ENCODE assay signal across 17 cellular contexts in the genomic region with DNA sequence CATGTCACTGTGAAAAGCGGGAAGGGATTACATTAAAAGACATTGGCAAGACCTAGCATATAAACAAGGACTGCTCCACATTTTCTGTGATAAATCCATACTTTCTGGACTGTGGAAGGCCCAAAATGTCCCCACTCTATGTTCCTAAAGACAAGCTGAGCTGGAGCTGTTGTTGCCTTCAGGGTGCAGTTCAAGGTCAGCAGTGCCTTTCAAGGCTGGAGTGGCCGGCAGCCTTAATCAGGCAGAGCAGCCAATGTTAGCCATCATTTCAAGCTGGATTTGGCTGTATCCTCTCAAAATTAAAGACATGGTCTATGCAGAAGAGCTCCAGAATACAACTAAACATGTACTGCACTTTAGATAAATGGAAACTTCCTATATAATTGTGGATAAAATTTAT.
"Had no signal": no experiment of that assay in that cellular context is flagged by ENCODE, and none has a peak within 500 bp of the region (broad histone marks: within the 10 kb centered on the region; RNA-seq: fewer than 3 reads in every experiment).

No MANE protein-coding gene starts in this region.

- DNase-seq: activated CD4-positive, alpha-beta T cell treated with anti-CD3 and anti-CD28 coated beads for 1 hour; activated CD8-positive, alpha-beta memory T cell treated with anti-CD3 and anti-CD28 coated beads for 24 hours; activated CD8-positive, alpha-beta memory T cell treated with anti-CD3 and anti-CD28 coated beads, Interleukin-2, amount 50 U/mL, for 48 hours; activated gamma-delta T cell; activated T-cell treated with anti-CD3 and anti-CD28 coated beads, Interleukin-2, amount 50 U/mL, for 72 hours; caudate nucleus; colonic mucosa; foreskin keratinocyte; glutamatergic neuron; mucosa of descending colon; naive thymus-derived CD8-positive, alpha-beta T cell; stimulated activated naive CD8-positive, alpha-beta T cell treated with anti-CD3 and anti-CD28 coated beads, Interleukin-15, Interleukin-2, amounts not matched to agents 100 U/mL and 50 U/mL, for 24 hours; substantia nigra; SW 1271; WERI-Rb-1 had no signal

- H3K27me3 ChIP-seq: colonic mucosa, foreskin keratinocyte, neutrophil had no signal

- H3K27ac ChIP-seq: colonic mucosa, foreskin keratinocyte, neutrophil, skin epidermis, WERI-Rb-1 had no signal

- ATAC-seq: activated T-cell treated with anti-CD3 and anti-CD28 coated beads, Interleukin-2, amount 50 U/mL, for 72 hours; foreskin keratinocyte; mucosa of descending colon; naive thymus-derived CD8-positive, alpha-beta T cell; stimulated activated naive CD8-positive, alpha-beta T cell treated with anti-CD3 and anti-CD28 coated beads, Interleukin-15, Interleukin-2, amounts not matched to agents 100 U/mL and 50 U/mL, for 24 hours had no signal

- H3K4me1 ChIP-seq: colonic mucosa, foreskin keratinocyte had no signal

- H3K9me3 ChIP-seq: colonic mucosa, mucosa of descending colon, neutrophil had no signal

- H3K4me3 ChIP-seq: colonic mucosa, mucosa of descending colon, skin epidermis had no signal

- H3K36me3 ChIP-seq: colonic mucosa had no signal
